In the genomic region with DNA sequence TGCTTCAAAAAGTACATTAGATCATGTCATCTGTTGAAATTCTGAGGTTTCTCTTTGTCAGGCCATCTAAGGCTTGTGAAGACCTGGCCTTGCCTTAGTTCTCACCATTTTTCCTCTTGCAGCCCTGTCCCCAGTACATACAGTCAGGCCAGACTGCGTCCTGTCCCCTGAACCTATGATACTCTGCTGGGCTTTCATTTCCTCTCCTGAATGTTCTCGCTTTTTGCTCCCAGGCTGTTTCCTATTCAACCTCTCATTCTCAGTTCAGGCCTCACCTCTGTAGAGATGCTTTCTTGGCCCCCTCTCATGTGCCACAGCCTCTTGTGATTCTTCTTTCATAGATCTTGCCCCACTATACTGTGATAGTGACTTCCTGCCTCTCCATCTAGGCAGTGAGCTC, we compare ENCODE assay signal across 14 cellular contexts.
DNase-seq lines count a peak whose midpoint lies in the region; ATAC-seq, FAIRE-seq and TF ChIP-seq lines count a peak whose summit lies in the region.
"Had no signal": no experiment of that assay in that cellular context is flagged by ENCODE, and none has a peak within 500 bp of the region (broad histone marks: within the 10 kb centered on the region; RNA-seq: fewer than 3 reads in every experiment).

No MANE protein-coding gene starts in this region.

- 96% methylated on average over 2 of the region's 2 CpGs for WGBS in right cardiac atrium
- 81 to 83% methylated on average over 2 of the region's 2 CpGs for WGBS in pancreas, 2 donors

- peak; percentile 71 for ATAC-seq in GM18907 (IDR thresholded peaks at IDR 0.05; ENCODE audit: unreplicated experiment)
- ATAC-seq in GM21723 (IDR thresholded peaks at IDR 0.05; ENCODE audit: unreplicated experiment): peak; percentile 53
- ATAC-seq in HG03565 (IDR thresholded peaks at IDR 0.05; ENCODE audit: unreplicated experiment): peak; percentile 35
- ATAC-seq in thoracic aorta (ENCODE audit: insufficient number of reproducible peaks, low FRiP score, low read depth): no peak
- no peak for ATAC-seq in right cardiac atrium
- ATAC-seq in pancreas: no peak
- ATAC-seq in lower lobe of right lung: no peak
- ATAC-seq: stimulated activated effector memory CD8-positive, alpha-beta T cell treated with anti-CD3 and anti-CD28 coated beads, Interleukin-12 subunit alpha, Interleukin-12 subunit beta, amount 100 ng/mL, for 72 hours had no signal

- DNase-seq in thoracic aorta (ENCODE audit: low spot score) (no peak), right cardiac atrium (no peak), pancreas (no peak), lower lobe of right lung (no peak)
- DNase-seq: activated naive CD4-positive, alpha-beta T cell treated with Interleukin-2 at 50 U/mL for 16 hours; DMS79; sigmoid colon; stimulated activated CD4-positive, alpha-beta T cell treated with anti-CD3 and anti-CD28 coated beads, Interleukin-4, amount 100 ng/mL, for 4 hours had no signal

- peak overlapping the region; percentile 18 to 29 for H3K27ac ChIP-seq in thoracic aorta
- no peak overlapping the region for H3K27ac ChIP-seq in right cardiac atrium (ENCODE audit: low read length)
- no peak overlapping the region for H3K27ac ChIP-seq in pancreas
- no peak overlapping the region for H3K27ac ChIP-seq in lower lobe of right lung
- H3K27ac ChIP-seq: C4-2B, sigmoid colon had no signal

- intact Hi-C loops in right cardiac atrium (cut with DNase I) (no loop called here), pancreas (cut with DNase I) (no loop called here), lower lobe of right lung (cut with DNase I) (no loop called here)

- TF ChIP-seq CTCF in thoracic aorta (IDR thresholded peaks at IDR 0.05) (no peak), pancreas (IDR thresholded peaks at IDR 0.05) (no peak), lower lobe of right lung (IDR thresholded peaks at IDR 0.05) (no peak)

- H3K4me3 ChIP-seq in thoracic aorta: no peak overlapping the region
- no peak overlapping the region for H3K4me3 ChIP-seq in right cardiac atrium (ENCODE audit: low read length)
- H3K4me3 ChIP-seq in pancreas: no peak overlapping the region
- no peak overlapping the region for H3K4me3 ChIP-seq in lower lobe of right lung
- H3K4me3 ChIP-seq: lung, sigmoid colon had no signal

- no peak for FAIRE-seq in pancreas (lab: Jason Lieb, UNC)

- H3K36me3 ChIP-seq in thoracic aorta (no peaks in the 10 kb centered on the region), pancreas (no peaks in the 10 kb centered on the region), lower lobe of right lung (no peaks in the 10 kb centered on the region)
- H3K36me3 ChIP-seq: sigmoid colon had no signal

- H3K9me3 ChIP-seq in thoracic aorta (no peaks in the 10 kb centered on the region), right cardiac atrium (ENCODE audit: control insufficient read depth, low read length) (no peaks in the 10 kb centered on the region), pancreas (no peaks in the 10 kb centered on the region), lower lobe of right lung (no peaks in the 10 kb centered on the region)
- H3K9me3 ChIP-seq: sigmoid colon had no signal

- H3K4me1 ChIP-seq in thoracic aorta (ENCODE audit: control insufficient read depth in 1 of 2, low read depth in 2 of 2): peaks cover 14 to 44% of the 10 kb centered on the region in 2 donors
- H3K4me1 ChIP-seq in right cardiac atrium (ENCODE audit: control insufficient read depth, insufficient read depth, low read length): peaks cover 1% of the 10 kb centered on the region
- no peaks in the 10 kb centered on the region for H3K4me1 ChIP-seq in pancreas
- H3K4me1 ChIP-seq in lower lobe of right lung: no peaks in the 10 kb centered on the region
- H3K4me1 ChIP-seq: sigmoid colon had no signal

- H3K27me3 ChIP-seq in thoracic aorta (replicated peaks; ENCODE audit: insufficient read depth) (no peaks in the 10 kb centered on the region), right cardiac atrium (ENCODE audit: control insufficient read depth, insufficient read depth) (no peaks in the 10 kb centered on the region), pancreas (no peaks in the 10 kb centered on the region), lower lobe of right lung (ENCODE audit: low read depth) (no peaks in the 10 kb centered on the region)
- H3K27me3 ChIP-seq: sigmoid colon had no signal

Comparison
In these comparisons a context has a peak if more than half of its experiments do, and no peak if none do; other contexts are left out.
1. ATAC-seq: peak in GM18907 (single experiment), GM21723 (single experiment) and HG03565 (single experiment); none in thoracic aorta (single experiment), right cardiac atrium (0 of 2), pancreas (0 of 4) and lower lobe of right lung (0 of 2).
2. H3K27ac ChIP-seq: peak in thoracic aorta (2 of 2); none in right cardiac atrium (single experiment), pancreas (0 of 4) and lower lobe of right lung (single experiment).